Comparison of ENCODE assay signal across 28 cellular contexts in the genomic region with DNA sequence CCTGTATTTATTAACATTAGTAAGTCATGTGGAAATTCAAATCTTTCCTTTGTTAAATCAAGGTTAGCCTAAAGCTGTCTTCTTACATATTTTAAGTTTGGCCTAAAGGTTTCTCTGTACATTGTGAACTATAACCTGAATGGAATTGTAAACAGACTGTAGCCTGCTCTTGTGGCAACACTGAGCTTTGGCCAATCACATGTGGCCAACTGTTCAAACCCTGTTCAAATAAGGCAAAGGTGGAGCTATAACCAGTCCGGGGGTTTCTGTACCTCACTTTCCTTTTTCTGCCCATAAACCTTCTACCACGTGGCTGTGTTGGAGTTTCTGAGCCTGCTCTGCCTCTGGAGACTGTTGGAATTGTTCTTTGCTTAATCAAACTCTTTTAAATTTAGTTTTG. TPM values are rescaled to one million over a fixed set of nuclear protein-coding genes. Genes with fewer than 3 reads are reported as not detected.
DNase-seq lines count a peak whose midpoint lies in the region; FAIRE-seq and TF ChIP-seq lines count a peak whose summit lies in the region.
"Had no signal": no experiment of that assay in that cellular context is flagged by ENCODE, and none has a peak within 500 bp of the region (broad histone marks: within the 10 kb centered on the region; RNA-seq: fewer than 3 reads in every experiment).

No MANE protein-coding gene starts in this region.

- no peaks in the 10 kb centered on the region for H3K9me3 ChIP-seq in endothelial cell of umbilical vein (replicated peaks; ENCODE audit: control insufficient read depth, insufficient read depth, low read length)
- H3K9me3 ChIP-seq: left ventricle myocardium inferior, testis had no signal

- DNase-seq in DMS 273 (lab: John Stamatoyannopoulos, UW; ENCODE audit: unreplicated experiment) (peak; percentile 25), DMS 273 treated with DMSO at 0.1 percent for 48 hours (lab: John Stamatoyannopoulos, UW) (no peak), HT-29 (ENCODE audit: low spot score) (peak; percentile 23), endothelial cell of umbilical vein (ENCODE audit: low read depth, low spot score) (no peak), osteocyte (ENCODE audit: extremely low spot score, unreplicated experiment) (no peak), erythroblast (lab: John Stamatoyannopoulos, UW) (no peak), NCI-H1048 (lab: John Stamatoyannopoulos, UW) (no peak), NCI-H2171 treated with DMSO at 0.1 percent for 48 hours (lab: John Stamatoyannopoulos, UW) (no peak)
- DNase-seq: activated naive CD4-positive, alpha-beta T cell treated with anti-CD3 and anti-CD28 coated beads for 36 hours; activated T-cell treated with anti-CD3 and anti-CD28 coated beads, Interleukin-2, amount 50 U/mL, for 48 hours; AML-193; amygdala; CD8-positive, alpha-beta T cell; DND-41; heart right ventricle; left ventricle myocardium inferior; MV-4-11; NCI-H1694 treated with DMSO at 0.1 percent for 48 hours; PC-9; SHP77 treated with DMSO at 0.1 percent for 48 hours; stimulated activated CD4-positive, alpha-beta T cell treated with anti-CD3 and anti-CD28 coated beads, Interleukin-2, amount 100 ng/mL, for 24 hours; stimulated activated naive CD4-positive, alpha-beta T cell; testis had no signal

- H3K36me3 Mint-ChIP-seq in osteocyte (ENCODE audit: unreplicated experiment) = no peaks in the 10 kb centered on the region
- H3K36me3 Mint-ChIP-seq: CD8-positive, alpha-beta T cell had no signal

- H3K9me3 Mint-ChIP-seq in osteocyte (ENCODE audit: unreplicated experiment) = no peaks in the 10 kb centered on the region
- H3K9me3 Mint-ChIP-seq: activated naive CD4-positive, alpha-beta T cell treated with anti-CD3 and anti-CD28 coated beads for 36 hours; CD8-positive, alpha-beta T cell had no signal

- dilution Hi-C loops in endothelial cell of umbilical vein (cut with MboI; ENCODE audit: extremely low pct_ligation_motif_present, low sequenced_read_pairs) = no loop called here

- H2AFZ ChIP-seq in endothelial cell of umbilical vein (ENCODE audit: low read depth, low read length) = peak overlapping the region; percentile 75
- H2AFZ ChIP-seq: PC-9 had no signal

- no peak overlapping the region for H3K27ac ChIP-seq in endothelial cell of umbilical vein (ENCODE audit: insufficient read depth, low read depth, low read length)
- H3K27ac ChIP-seq: 22Rv1, heart right ventricle, KMS-11, left ventricle myocardium inferior, PC-9, testis had no signal

- FAIRE-seq in endothelial cell of umbilical vein (lab: Jason Lieb, UNC) = no peak

- peaks cover 61% of the 10 kb centered on the region for H3K4me1 Mint-ChIP-seq in osteocyte (ENCODE audit: unreplicated experiment)

- TF ChIP-seq POLR2A in endothelial cell of umbilical vein (IDR thresholded peaks at IDR 0.05; ENCODE audit: low read depth, low read length) = no peak
- no peak for TF ChIP-seq POLR2A in erythroblast (IDR thresholded peaks at IDR 0.05; ENCODE audit: low read length)

- intact Hi-C loops in endothelial cell of umbilical vein (cut with micrococcal nuclease) = loop anchor here (5.0 kb wide), 2 partner anchors 308 to 363 kb away; no protein-coding TSS in a partner anchor

- no peaks in the 10 kb centered on the region for H3K9me1 ChIP-seq in endothelial cell of umbilical vein (replicated peaks; ENCODE audit: control insufficient read depth, extremely low read depth, insufficient read depth, low read length)

- POLR2A ChIA-PET in endothelial cell of umbilical vein (lab: Charles Lee) = no interaction called here

- no peak overlapping the region for H3K9ac ChIP-seq in endothelial cell of umbilical vein (replicated peaks; ENCODE audit: extremely low read depth, insufficient read depth, low read length)
- H3K9ac ChIP-seq: KMS-11 had no signal

- TF ChIP-seq CTCF in endothelial cell of umbilical vein (IDR thresholded peaks at IDR 0.05; ENCODE audit: extremely low read depth in 1 of 2, insufficient read depth in 1 of 2, low read depth in 1 of 2, low read length in 2 of 2) (no peak), osteocyte (IDR thresholded peaks at IDR 0.05) (no peak)

- H3K27me3 Mint-ChIP-seq in osteocyte (ENCODE audit: unreplicated experiment) = no peaks in the 10 kb centered on the region

- no peaks in the 10 kb centered on the region for H3K36me3 ChIP-seq in endothelial cell of umbilical vein (ENCODE audit: control insufficient read depth in 2 of 2, extremely low read depth in 1 of 2, insufficient read depth in 2 of 2, low read length in 2 of 2)
- H3K36me3 ChIP-seq: heart right ventricle, left ventricle myocardium inferior had no signal

- H3K27me3 ChIP-seq in endothelial cell of umbilical vein (ENCODE audit: control insufficient read depth in 2 of 2, insufficient read depth in 2 of 2, low read length in 2 of 2) = peaks cover 0 to 6% of the 10 kb centered on the region in 2 experiments
- H3K27me3 ChIP-seq: testis had no signal

- H3K4me3 Mint-ChIP-seq in osteocyte (ENCODE audit: unreplicated experiment) = no peak overlapping the region
- H3K4me3 Mint-ChIP-seq: activated naive CD4-positive, alpha-beta T cell treated with anti-CD3 and anti-CD28 coated beads for 36 hours; CD8-positive, alpha-beta T cell had no signal

- H3K79me2 ChIP-seq in endothelial cell of umbilical vein (ENCODE audit: control insufficient read depth, insufficient read depth, low read length) = no peaks in the 10 kb centered on the region

- H4K20me1 ChIP-seq in endothelial cell of umbilical vein (replicated peaks; ENCODE audit: control insufficient read depth, extremely low read depth, insufficient read depth, low read length) = no peaks in the 10 kb centered on the region

- peaks cover 4% of the 10 kb centered on the region for H3K4me1 ChIP-seq in endothelial cell of umbilical vein (ENCODE audit: control insufficient read depth, extremely low read depth, insufficient read depth, low read length)

- H3K4me3 ChIP-seq in endothelial cell of umbilical vein (replicated peaks in 1 of 3; ENCODE audit: insufficient read depth in 1 of 3, low read depth in 1 of 3, low read length in 3 of 3) = no peak overlapping the region
- H3K4me3 ChIP-seq: heart right ventricle, left ventricle myocardium inferior, PC-9, testis had no signal

- peak overlapping the region; percentile 73 for H3K27ac Mint-ChIP-seq in osteocyte (ENCODE audit: unreplicated experiment)
- H3K27ac Mint-ChIP-seq: activated naive CD4-positive, alpha-beta T cell treated with anti-CD3 and anti-CD28 coated beads for 36 hours; CD8-positive, alpha-beta T cell; progenitor cell of endocrine pancreas had no signal

- no peak overlapping the region for H3K4me2 ChIP-seq in endothelial cell of umbilical vein (ENCODE audit: insufficient read depth, low read length)
- H3K4me2 ChIP-seq: KMS-11, PC-9 had no signal

- BruUV-seq in endothelial cell of umbilical vein (replicated peaks; lab: Mats Ljungman, UMichigan) = no TSS peak

- CTCF ChIA-PET in endothelial cell of umbilical vein (lab: Charles Lee) = interaction anchor here (0.6 to 1.5 kb wide), 4 partner anchors 11 to 659 kb away, joined by 3 read pairs; no protein-coding TSS in a partner anchor

TF ChIP-seq in endothelial cell of umbilical vein, 7 proteins besides CTCF, POLR2A, EP300 and RAD21:
- TF ChIP-seq FOS (IDR thresholded peaks at IDR 0.05; ENCODE audit: borderline replicate concordance, insufficient read depth, low read length) (no peak), EZH2 (IDR thresholded peaks at IDR 0.05; ENCODE audit: borderline replicate concordance, low read depth, low read length, severe bottlenecking) (no peak), MYC (IDR thresholded peaks at IDR 0.05; ENCODE audit: low read depth, low read length) (no peak), POLR2AphosphoS5 (IDR thresholded peaks at IDR 0.05; ENCODE audit: insufficient read depth, low read depth, low read length) (no peak), GATA2 (IDR thresholded peaks at IDR 0.05; ENCODE audit: insufficient read depth, insufficient read length, low read depth, low read length) (no peak), JUN (IDR thresholded peaks at IDR 0.05; ENCODE audit: borderline replicate concordance, insufficient read depth, insufficient read length, low read depth) (no peak)
- TF ChIP-seq, protein P1, sequence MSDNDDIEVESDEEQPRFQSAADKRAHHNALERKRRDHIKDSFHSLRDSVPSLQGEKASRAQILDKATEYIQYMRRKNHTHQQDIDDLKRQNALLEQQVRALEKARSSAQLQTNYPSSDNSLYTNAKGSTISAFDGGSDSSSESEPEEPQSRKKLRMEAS (IDR thresholded peaks at IDR 0.05; ENCODE audit: insufficient read depth, insufficient read length) = no peak

RNA-seq across cellular contexts. Expression of a gene that starts 3.3 kb away (rescaled TPM):
- not detected in 2 replicates for total RNA-seq in HT-29 (2014; rRNA removed; shearing (Covaris generic))
- total RNA-seq in endothelial cell of umbilical vein (not detected in 2 replicates), osteocyte (114 and 124 TPM in 2 replicates)
- 0.04 and 0.14 TPM in 2 replicates for polyA plus RNA-seq in endothelial cell of umbilical vein
- polyA plus RNA-seq in endothelial cell of umbilical vein (2011; cell fraction: cytosol; rRNA removed) = 0.14 and 0.21 TPM in 2 replicates
- 0.15 TPM in 1 of 2 replicates, not detected in the other for polyA plus RNA-seq in endothelial cell of umbilical vein (2011; cell fraction: nucleus; rRNA removed)
- polyA plus RNA-seq in endothelial cell of umbilical vein (2012) = 0.37 and 0.74 TPM in 2 replicates
- 0.85 and 1.4 TPM in 2 replicates for polyA minus RNA-seq in endothelial cell of umbilical vein
- polyA minus RNA-seq in endothelial cell of umbilical vein (2011; cell fraction: cytosol; rRNA and poly(A)+ RNA removed) = not detected
- polyA minus RNA-seq in endothelial cell of umbilical vein (2011; cell fraction: nucleus; rRNA and poly(A)+ RNA removed) = 0.05 TPM in 1 of 2 replicates, not detected in the other
- total RNA-seq: activated CD8-positive, alpha-beta memory T cell treated with anti-CD3 and anti-CD28 coated beads for 36 hours; activated naive CD4-positive, alpha-beta T cell treated with anti-CD3 and anti-CD28 coated beads for 36 hours; CD8-positive, alpha-beta T cell; dermis microvascular lymphatic vessel endothelial cell; PC-9; testis had no signal

Comparison
In these comparisons a context has a peak if more than half of its experiments do, and no peak if none do; other contexts are left out.
1. DNase-seq: peak in DMS 273 (single experiment) and HT-29 (single experiment); none in DMS 273 treated with DMSO at 0.1 percent for 48 hours (single experiment), endothelial cell of umbilical vein (single experiment), osteocyte (single experiment), erythroblast (0 of 2), NCI-H1048 (single experiment) and NCI-H2171 treated with DMSO at 0.1 percent for 48 hours (single experiment).
2. RNA of a gene that starts 3.3 kb away (total RNA-seq): 114 to 124 TPM in osteocyte; not detected in endothelial cell of umbilical vein and not detected in HT-29; every median in the first group is over 100 times any median in the second.